13 cellular contexts compared by ENCODE assay signal in the genomic region with DNA sequence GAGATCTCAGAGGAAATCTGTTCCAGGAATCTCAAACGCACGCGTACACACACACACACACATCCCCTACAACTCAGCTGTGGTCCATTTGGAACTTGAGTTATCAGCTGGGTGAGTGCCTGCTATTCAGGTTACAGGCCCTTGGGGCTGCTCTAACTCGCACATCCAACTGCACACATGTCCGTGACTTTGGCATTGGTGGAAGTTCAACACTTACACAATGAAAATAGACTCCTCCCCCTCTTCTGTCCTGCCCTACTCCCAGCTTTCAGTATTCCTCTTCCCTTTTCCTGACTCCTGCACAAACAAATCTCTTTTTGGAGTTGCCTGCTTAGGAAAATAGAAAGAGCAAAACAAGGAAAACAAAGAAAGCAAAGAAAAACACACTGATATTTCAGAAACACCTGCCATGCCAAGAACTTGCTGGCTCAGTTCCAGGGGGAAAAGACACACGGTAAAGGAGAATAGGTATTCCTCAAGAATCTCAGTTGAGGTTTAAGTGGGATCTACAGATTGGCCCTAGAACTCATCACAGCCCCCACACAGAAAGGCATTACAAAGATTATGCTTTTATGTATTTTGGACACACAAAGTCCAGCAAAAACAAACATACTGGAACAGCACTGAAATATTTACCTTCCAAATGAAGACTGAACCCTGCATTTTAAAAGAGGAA.
DNase-seq lines count a peak whose midpoint lies in the region; ATAC-seq and TF ChIP-seq lines count a peak whose summit lies in the region.
"Had no signal": no experiment of that assay in that cellular context is flagged by ENCODE, and none has a peak within 500 bp of the region (broad histone marks: within the 10 kb centered on the region; RNA-seq: fewer than 3 reads in every experiment).

No MANE protein-coding gene starts in this region.

- no peak for TF ChIP-seq CTCF in HFF-Myc (IDR thresholded peaks at IDR 0.05; ENCODE audit: low read depth, low read length, missing control alignments)
- no peak for TF ChIP-seq CTCF in breast epithelium (IDR thresholded peaks at IDR 0.05)
- no peak for TF ChIP-seq CTCF in sigmoid colon (IDR thresholded peaks at IDR 0.05)
- TF ChIP-seq CTCF in activated CD8-positive, alpha-beta T cell treated with anti-CD3 and anti-CD28 coated beads for 36 hours (IDR thresholded peaks at IDR 0.05), result no peak

- no peak for ATAC-seq in HG02852 (IDR thresholded peaks at IDR 0.05; ENCODE audit: unreplicated experiment)
- no peak for ATAC-seq in activated CD8-positive, alpha-beta T cell treated with anti-CD3 and anti-CD28 coated beads for 36 hours
- ATAC-seq: stimulated activated effector memory CD8-positive, alpha-beta T cell treated with anti-CD3 and anti-CD28 coated beads, Interleukin-12 subunit alpha, Interleukin-12 subunit beta, amount 100 ng/mL, for 72 hours had no signal

- DNase-seq in HFF-Myc (ENCODE audit: extremely low read depth, low read depth) (peak; percentile 51), breast epithelium (ENCODE audit: low spot score in 2 of 2) (peak in 1 of 2 donors; percentile 54), immature natural killer cell (no peak), sigmoid colon (peak; percentile 82), cerebellum (ENCODE audit: low spot score) (no peak), inferior parietal cortex (ENCODE audit: extremely low spot score) (no peak)
- DNase-seq in activated CD8-positive, alpha-beta T cell treated with anti-CD3 and anti-CD28 coated beads for 36 hours, result no peak
- DNase-seq: activated CD4-positive, alpha-beta T cell treated with anti-CD3 and anti-CD28 coated beads, Interleukin-2, amount 10 ng/mL, durations not matched to agents 7 days and 5 days; midbrain; NCI-H2081 treated with DMSO at 0.1 percent for 48 hours had no signal

- CTCF ChIA-PET in activated CD8-positive, alpha-beta T cell treated with anti-CD3 and anti-CD28 coated beads for 36 hours (lab: Charles Lee), result interaction anchor here (1.4 kb wide), 1 partner anchor 15 kb away, joined by 4 read pairs; no protein-coding TSS in a partner anchor

- intact Hi-C loops in breast epithelium (cut with DNase I; ENCODE audit: low total_unique reads) (no loop called here), sigmoid colon (cut with DNase I) (loop anchor here (5.0 kb wide), 1 partner anchor 87 kb away; no protein-coding TSS in a partner anchor)
- intact Hi-C loops in activated CD8-positive, alpha-beta T cell treated with anti-CD3 and anti-CD28 coated beads for 36 hours (cut with micrococcal nuclease), result no loop called here

- H3K4me3 ChIP-seq in HFF-Myc (replicated peaks; ENCODE audit: low read depth, low read length) (no peak overlapping the region), breast epithelium (peak overlapping the region in 1 of 3 donors; percentile 13), sigmoid colon (no peak overlapping the region)

- no peaks in the 10 kb centered on the region for H3K9me3 Mint-ChIP-seq in immature natural killer cell
- peaks cover 12% of the 10 kb centered on the region for H3K9me3 Mint-ChIP-seq in activated CD8-positive, alpha-beta T cell treated with anti-CD3 and anti-CD28 coated beads for 36 hours
- H3K9me3 Mint-ChIP-seq: activated naive CD4-positive, alpha-beta T cell treated with anti-CD3 and anti-CD28 coated beads, Interleukin-2, amount 50 U/mL, for 24 hours; stimulated activated effector memory CD8-positive, alpha-beta T cell treated with anti-CD3 and anti-CD28 coated beads, Interleukin-12 subunit alpha, Interleukin-12 subunit beta, amount 100 ng/mL, for 72 hours had no signal

- H3K27ac ChIP-seq in breast epithelium (peak overlapping the region; percentile 63 to 68), sigmoid colon (peak overlapping the region; percentile 73 to 80 (median 76))

- POLR2A ChIA-PET in activated CD8-positive, alpha-beta T cell treated with anti-CD3 and anti-CD28 coated beads for 36 hours (lab: Charles Lee), result interaction anchor here (1.0 kb wide), 1 partner anchor 132 kb away, joined by 3 read pairs; no protein-coding TSS in a partner anchor

- H3K9me3 ChIP-seq in breast epithelium (no peaks in the 10 kb centered on the region), sigmoid colon (no peaks in the 10 kb centered on the region)

- H3K27me3 Mint-ChIP-seq in immature natural killer cell (ENCODE audit: low read depth in 3 of 3), result peaks cover 0 to 50% (median 39%) of the 10 kb centered on the region in 3 donors
- no peaks in the 10 kb centered on the region for H3K27me3 Mint-ChIP-seq in activated CD8-positive, alpha-beta T cell treated with anti-CD3 and anti-CD28 coated beads for 36 hours
- H3K27me3 Mint-ChIP-seq: activated CD4-positive, alpha-beta T cell treated with anti-CD3 and anti-CD28 coated beads, Interleukin-2, amount 10 ng/mL, durations not matched to agents 7 days and 5 days; activated naive CD4-positive, alpha-beta T cell treated with anti-CD3 and anti-CD28 coated beads, Interleukin-2, amount 50 U/mL, for 24 hours had no signal

- peak overlapping the region in 1 of 5 donors; percentile 7 for H3K4me3 Mint-ChIP-seq in immature natural killer cell
- H3K4me3 Mint-ChIP-seq in activated CD8-positive, alpha-beta T cell treated with anti-CD3 and anti-CD28 coated beads for 36 hours, result no peak overlapping the region
- H3K4me3 Mint-ChIP-seq: activated CD4-positive, alpha-beta T cell treated with anti-CD3 and anti-CD28 coated beads, Interleukin-2, amount 10 ng/mL, durations not matched to agents 7 days and 5 days; activated naive CD4-positive, alpha-beta T cell treated with anti-CD3 and anti-CD28 coated beads, Interleukin-2, amount 50 U/mL, for 24 hours; stimulated activated effector memory CD8-positive, alpha-beta T cell treated with anti-CD3 and anti-CD28 coated beads, Interleukin-12 subunit alpha, Interleukin-12 subunit beta, amount 100 ng/mL, for 72 hours had no signal

- H3K27ac Mint-ChIP-seq in immature natural killer cell, result peak overlapping the region; percentile 8 to 69 (median 56)
- H3K27ac Mint-ChIP-seq in activated CD8-positive, alpha-beta T cell treated with anti-CD3 and anti-CD28 coated beads for 36 hours, result no peak overlapping the region
- H3K27ac Mint-ChIP-seq: activated CD4-positive, alpha-beta T cell treated with anti-CD3 and anti-CD28 coated beads, Interleukin-2, amount 10 ng/mL, durations not matched to agents 7 days and 5 days; activated naive CD4-positive, alpha-beta T cell treated with anti-CD3 and anti-CD28 coated beads, Interleukin-2, amount 50 U/mL, for 24 hours; stimulated activated effector memory CD8-positive, alpha-beta T cell treated with anti-CD3 and anti-CD28 coated beads, Interleukin-12 subunit alpha, Interleukin-12 subunit beta, amount 100 ng/mL, for 72 hours had no signal

- WGBS in sigmoid colon, 2 donors, result 54 to 72% methylated on average over 6 of the region's 6 CpGs

- TF ChIP-seq EP300 in sigmoid colon (IDR thresholded peaks at IDR 0.05), result no peak

- H3K27me3 ChIP-seq in breast epithelium (no peaks in the 10 kb centered on the region), sigmoid colon (no peaks in the 10 kb centered on the region)

- H3K4me1 Mint-ChIP-seq in immature natural killer cell, result peaks cover 94 to 95% of the 10 kb centered on the region in 2 donors
- H3K4me1 Mint-ChIP-seq in activated CD8-positive, alpha-beta T cell treated with anti-CD3 and anti-CD28 coated beads for 36 hours (ENCODE audit: low read depth), result peaks cover 3% of the 10 kb centered on the region

- H3K36me3 Mint-ChIP-seq in immature natural killer cell, result peaks cover 45 to 68% (median 58%) of the 10 kb centered on the region in 3 donors
- peaks cover 20% of the 10 kb centered on the region for H3K36me3 Mint-ChIP-seq in activated CD8-positive, alpha-beta T cell treated with anti-CD3 and anti-CD28 coated beads for 36 hours (ENCODE audit: low read depth)

- H3K36me3 ChIP-seq in breast epithelium, result no peaks in the 10 kb centered on the region
- no peaks in the 10 kb centered on the region for H3K36me3 ChIP-seq in sigmoid colon

- H3K4me1 ChIP-seq in breast epithelium, result peaks cover 0 to 33% of the 10 kb centered on the region in 2 donors
- peaks cover 0 to 80% (median 55%) of the 10 kb centered on the region in 4 donors for H3K4me1 ChIP-seq in sigmoid colon

- TF ChIP-seq POLR2A in breast epithelium (IDR thresholded peaks at IDR 0.05) (no peak), sigmoid colon (IDR thresholded peaks at IDR 0.05) (no peak)

Comparison
In these comparisons a context has a peak if more than half of its experiments do, and no peak if none do; other contexts are left out.
1. DNase-seq: peak in HFF-Myc (single experiment) and sigmoid colon (single experiment); none in immature natural killer cell (0 of 3), cerebellum (single experiment), inferior parietal cortex (single experiment) and activated CD8-positive, alpha-beta T cell treated with anti-CD3 and anti-CD28 coated beads for 36 hours (single experiment).